ENCODE assay signal across 26 cellular contexts in genomic region chr6:34994693-34995092, GRCh38.
"Had no signal": no experiment of that assay in that cellular context is flagged by ENCODE, and none has a peak within 500 bp of the region (broad histone marks: within the 10 kb centered on the region; RNA-seq: fewer than 3 reads in every experiment).

No MANE protein-coding gene starts in this region.

- H3K27me3 Mint-ChIP-seq: naive B cell; stimulated activated memory B cell treated with anti-CD40 and anti-IgM and Interleukin-4, amounts not matched to agents 10 μg/mL and 1 μg/mL and 100 μg/mL, for 72 hours; stimulated activated naive CD8-positive, alpha-beta T cell treated with anti-CD3 and anti-CD28 coated beads, Interleukin-15, Interleukin-2, amounts not matched to agents 100 ng/mL and 50 ng/mL, for 24 hours had no signal

- H3K36me3 ChIP-seq: prostate gland had no signal

- H3K27ac ChIP-seq: dorsolateral prefrontal cortex, epithelial cell of prostate, esophagus squamous epithelium, gastroesophageal sphincter, parathyroid adenoma, prostate gland, right lobe of liver, testis, transverse colon had no signal

- H3K79me2 ChIP-seq: parathyroid adenoma had no signal

- H3K27me3 ChIP-seq: dorsolateral prefrontal cortex, esophagus squamous epithelium, gastroesophageal sphincter, right lobe of liver, testis, transverse colon had no signal

- H3K9ac ChIP-seq: parathyroid adenoma had no signal

- H3K9me3 Mint-ChIP-seq: immature natural killer cell; stimulated activated memory B cell treated with anti-CD40 and anti-IgM and Interleukin-4, amounts not matched to agents 10 μg/mL and 1 μg/mL and 100 μg/mL, for 72 hours; stimulated activated naive CD8-positive, alpha-beta T cell treated with anti-CD3 and anti-CD28 coated beads, Interleukin-15, Interleukin-2, amounts not matched to agents 100 ng/mL and 50 ng/mL, for 24 hours had no signal

- H2AFZ ChIP-seq: parathyroid adenoma had no signal

- H3K4me3 Mint-ChIP-seq: immature natural killer cell; naive B cell; nephron progenitor cell; stimulated activated memory B cell treated with anti-CD40 and anti-IgM and Interleukin-4, amounts not matched to agents 10 μg/mL and 1 μg/mL and 100 μg/mL, for 72 hours; stimulated activated naive CD8-positive, alpha-beta T cell treated with anti-CD3 and anti-CD28 coated beads, Interleukin-15, Interleukin-2, amounts not matched to agents 100 ng/mL and 50 ng/mL, for 24 hours had no signal

- H3K9me3 ChIP-seq: esophagus squamous epithelium, gastroesophageal sphincter, prostate gland, right lobe of liver, testis, transverse colon had no signal

- H3K27ac Mint-ChIP-seq: nephron progenitor cell; stimulated activated memory B cell treated with anti-CD40 and anti-IgM and Interleukin-4, amounts not matched to agents 10 μg/mL and 1 μg/mL and 100 μg/mL, for 72 hours; stimulated activated naive CD8-positive, alpha-beta T cell treated with anti-CD3 and anti-CD28 coated beads, Interleukin-15, Interleukin-2, amounts not matched to agents 100 ng/mL and 50 ng/mL, for 24 hours had no signal

- DNase-seq: cortex of kidney; dorsolateral prefrontal cortex; effector CD8-positive, alpha-beta T cell; esophagus squamous epithelium; foreskin fibroblast; glutamatergic neuron; immature natural killer cell; left colon; left ventricle myocardium superior; mesenchymal stem cell; midbrain; naive B cell; nephron progenitor cell; retina; right lobe of liver; stimulated activated CD4-positive, alpha-beta T cell treated with anti-CD3 and anti-CD28 coated beads, Interleukin-4, amount 100 ng/mL, for 1 hour; stimulated activated CD8-positive, alpha-beta memory T cell treated with anti-CD3 and anti-CD28 coated beads, Interleukin-4, amount 100 ng/mL, for 48 hours; testis; transverse colon had no signal

- H3K4me3 ChIP-seq: dorsolateral prefrontal cortex, esophagus squamous epithelium, gastroesophageal sphincter, lung, prostate gland, right lobe of liver, testis, transverse colon had no signal

- H3K4me1 Mint-ChIP-seq: immature natural killer cell; naive B cell; nephron progenitor cell; stimulated activated memory B cell treated with anti-CD40 and anti-IgM and Interleukin-4, amounts not matched to agents 10 μg/mL and 1 μg/mL and 100 μg/mL, for 72 hours had no signal

- H3K4me1 ChIP-seq: esophagus squamous epithelium, parathyroid adenoma, prostate gland, right lobe of liver, testis had no signal

- ATAC-seq: gastroesophageal sphincter; left colon; left ventricle myocardium superior; right lobe of liver; stimulated activated memory B cell treated with anti-CD40 and anti-IgM and Interleukin-4, amounts not matched to agents 10 μg/mL and 1 μg/mL and 100 μg/mL, for 72 hours had no signal
